ENCODE assay signal across 12 cellular contexts in genomic region chr1:220726634-220727033, GRCh38. TPM values are rescaled to one million over a fixed set of nuclear protein-coding genes. Genes with fewer than 3 reads are reported as not detected.
A peak's percentile ranks its signal among the peaks of the same experiment; 100 is the strongest.
DNase-seq lines count a peak whose midpoint lies in the region; ATAC-seq, FAIRE-seq and TF ChIP-seq lines count a peak whose summit lies in the region.
"Had no signal": no experiment of that assay in that cellular context is flagged by ENCODE, and none has a peak within 500 bp of the region (broad histone marks: within the 10 kb centered on the region; RNA-seq: fewer than 3 reads in every experiment).

No MANE protein-coding gene starts in this region.

- H3K4me3 ChIP-seq in HepG2 (replicated peaks in 1 of 3; ENCODE audit: insufficient read depth in 1 of 3, low read depth in 2 of 3, low read length in 3 of 3) (no peak overlapping the region), right lobe of liver (no peak overlapping the region), KMS-11 (IDR thresholded peaks at IDR 0.05; ENCODE audit: insufficient read depth, low read depth, low read length) (no peak overlapping the region), endodermal cell (ENCODE audit: low read length) (no peak overlapping the region), upper lobe of right lung (no peak overlapping the region), GM23248 (no peak overlapping the region)
- H3K4me3 ChIP-seq: BLaER1 treated with 17β-estradiol and CSF1 and Interleukin-3, amounts not matched to agents 10 nM and 100 nM; tibial artery had no signal

- BruUV-seq in HepG2 (replicated peaks; lab: Mats Ljungman, UMichigan), result no TSS peak

- no peaks in the 10 kb centered on the region for H3K27me3 Mint-ChIP-seq in endodermal cell (ENCODE audit: insufficient read depth)

- no peaks in the 10 kb centered on the region for H3K36me3 Mint-ChIP-seq in endodermal cell (ENCODE audit: low read depth)

- H3K79me2 ChIP-seq in HepG2 (ENCODE audit: insufficient read depth, low read length) (no peaks in the 10 kb centered on the region), KMS-11 (ENCODE audit: insufficient read depth, low read depth) (no peaks in the 10 kb centered on the region), GM23248 (ENCODE audit: insufficient read depth) (no peaks in the 10 kb centered on the region)

- H3K27me3 ChIP-seq in HepG2 (ENCODE audit: control insufficient read depth in 1 of 2, insufficient read depth in 2 of 2, low read length in 2 of 2), result 0 out of 5 replicates have a peak, but pooled peaks cover 0 to 2% of the 10 kb centered on the region in 2 experiments
- no peaks in the 10 kb centered on the region for H3K27me3 ChIP-seq in right lobe of liver
- H3K27me3 ChIP-seq in KMS-11 (ENCODE audit: insufficient read depth, low read depth), result no peaks in the 10 kb centered on the region
- H3K27me3 ChIP-seq in endodermal cell (ENCODE audit: control insufficient read depth, insufficient read depth, low read length, poor library complexity, severe bottlenecking), result no peaks in the 10 kb centered on the region
- H3K27me3 ChIP-seq in upper lobe of right lung, result no peaks in the 10 kb centered on the region
- H3K27me3 ChIP-seq in GM23248 (replicated peaks; ENCODE audit: insufficient read depth), result peaks cover 5% of the 10 kb centered on the region; the same call in 1 of the 2 replicates
- H3K27me3 ChIP-seq: BLaER1 treated with 17β-estradiol and CSF1 and Interleukin-3, amounts not matched to agents 10 nM and 100 nM had no signal

- no peaks in the 10 kb centered on the region for H3K9me2 ChIP-seq in GM23248 (ENCODE audit: insufficient read depth)

- no peak overlapping the region for H2AFZ ChIP-seq in HepG2 (ENCODE audit: low read length)
- no peak overlapping the region for H2AFZ ChIP-seq in KMS-11 (ENCODE audit: low read depth)
- no peak overlapping the region for H2AFZ ChIP-seq in GM23248

- TF ChIP-seq CTCF in HepG2 (CRISPR knock-in tag; IDR thresholded peaks at IDR 0.05) (peak; percentile 35), right lobe of liver (IDR thresholded peaks at IDR 0.05) (peak in 1 of 4 donors; percentile 12), KMS-11 (conservative IDR thresholded peaks at IDR 0.05; ENCODE audit: low read depth, low read length) (peak; percentile 61), endodermal cell (conservative IDR thresholded peaks at IDR 0.05) (peak; percentile 69), upper lobe of right lung (IDR thresholded peaks at IDR 0.05) (no peak)

- no peak for FAIRE-seq in HepG2 (lab: Jason Lieb, UNC)

- intact Hi-C loops in HepG2 (cut with micrococcal nuclease; ENCODE audit: unreplicated experiment), result no loop called here
- intact Hi-C loops in right lobe of liver (cut with DNase I), result no loop called here
- intact Hi-C loops in upper lobe of right lung (cut with DNase I), result no loop called here

- no peak overlapping the region for H3K4me2 ChIP-seq in HepG2 (ENCODE audit: low read depth, low read length)
- no peak overlapping the region for H3K4me2 ChIP-seq in KMS-11
- no peak overlapping the region for H3K4me2 ChIP-seq in GM23248 (ENCODE audit: unreplicated experiment)
- H3K4me2 ChIP-seq: BLaER1 treated with 17β-estradiol and CSF1 and Interleukin-3, amounts not matched to agents 10 nM and 100 nM had no signal

- TF ChIP-seq POLR2A in HepG2 (IDR thresholded peaks at IDR 0.05; ENCODE audit: insufficient read depth in 1 of 2, low read depth in 2 of 2, low read length in 2 of 2) (no peak), right lobe of liver (IDR thresholded peaks at IDR 0.05) (no peak)

- no peaks in the 10 kb centered on the region for H4K20me1 ChIP-seq in HepG2 (ENCODE audit: insufficient read depth, low read length)
- no peaks in the 10 kb centered on the region for H4K20me1 ChIP-seq in KMS-11 (ENCODE audit: insufficient read depth)
- H4K20me1 ChIP-seq in GM23248 (ENCODE audit: insufficient read depth), result no peaks in the 10 kb centered on the region
- H4K20me1 ChIP-seq: BLaER1 treated with 17β-estradiol and CSF1 and Interleukin-3, amounts not matched to agents 10 nM and 100 nM had no signal

- WGBS in HepG2 (ENCODE audit: low lambda C conversion rate), result 7% methylated on average over 3 of the region's 3 CpGs
- WGBS in right lobe of liver (ENCODE audit: insufficient coverage, low coverage, low lambda C conversion rate, missing lambda C conversion rate), result 88% methylated on average over 2 of the region's 3 CpGs
- 85 to 87% methylated on average over 3 of the region's 3 CpGs for WGBS in endodermal cell (ENCODE audit: insufficient coverage in 1 of 2, insufficient read length in 1 of 2), 2 experiments
- 46 to 60% methylated on average over 3 of the region's 3 CpGs for WGBS in GM23248 (ENCODE audit: low coverage in 1 of 2, low lambda C conversion rate in 2 of 2, missing lambda C conversion rate in 2 of 2), 2 experiments

- H3F3A ChIP-seq in GM23248 (ENCODE audit: insufficient read depth), result no peaks in the 10 kb centered on the region

- peak; percentile 67 for ATAC-seq in HepG2
- ATAC-seq in right lobe of liver, result no peak
- ATAC-seq in upper lobe of right lung, result peak; percentile 36
- ATAC-seq in GM18909 (IDR thresholded peaks at IDR 0.05; ENCODE audit: poor library complexity, unreplicated experiment), result no peak
- ATAC-seq: esophagus mucosa had no signal

- in situ Hi-C loops in HepG2 (cut with HindIII; ENCODE audit: extremely low pct_ligation_motif_present, low pct_unique_long_range_greater_than_20kb) (no loop called here), GM23248 (cut with MboI) (no loop called here)

- TF ChIP-seq EP300 in HepG2 (IDR thresholded peaks at IDR 0.05; ENCODE audit: low read depth in 2 of 2, low read length in 2 of 2) (no peak), HepG2 (CRISPR knock-in tag; IDR thresholded peaks at IDR 0.05; ENCODE audit: borderline replicate concordance) (no peak)

- no peak overlapping the region for H3K4me3 Mint-ChIP-seq in endodermal cell

- H3K27ac ChIP-seq in HepG2 (ENCODE audit: extremely low read length, insufficient read depth, low read length) (no peak overlapping the region), right lobe of liver (no peak overlapping the region), KMS-11 (no peak overlapping the region), endodermal cell (ENCODE audit: low read depth, low read length) (no peak overlapping the region), upper lobe of right lung (no peak overlapping the region), GM23248 (no peak overlapping the region)
- H3K27ac ChIP-seq: BLaER1 treated with 17β-estradiol and CSF1 and Interleukin-3, amounts not matched to agents 10 nM and 100 nM; tibial artery had no signal

- TF ChIP-seq RAD21 in HepG2 (CRISPR knock-in tag; IDR thresholded peaks at IDR 0.05), result no peak

- no peak overlapping the region for H3K27ac Mint-ChIP-seq in endodermal cell

- H3K36me3 ChIP-seq in HepG2 (replicated peaks in 1 of 2; ENCODE audit: control insufficient read depth in 1 of 2, insufficient read depth in 2 of 2, low read length in 2 of 2), result no peaks in the 10 kb centered on the region
- H3K36me3 ChIP-seq in right lobe of liver, result no peaks in the 10 kb centered on the region
- H3K36me3 ChIP-seq in KMS-11 (ENCODE audit: insufficient read depth), result no peaks in the 10 kb centered on the region
- no peaks in the 10 kb centered on the region for H3K36me3 ChIP-seq in endodermal cell (ENCODE audit: control insufficient read depth, insufficient read depth, low read length)
- H3K36me3 ChIP-seq in upper lobe of right lung, result no peaks in the 10 kb centered on the region
- H3K36me3 ChIP-seq in GM23248 (ENCODE audit: low read depth), result no peaks in the 10 kb centered on the region
- H3K36me3 ChIP-seq: BLaER1 treated with 17β-estradiol and CSF1 and Interleukin-3, amounts not matched to agents 10 nM and 100 nM; tibial artery had no signal

- CTCF ChIA-PET in HepG2 (lab: Yijun Ruan, JAX; ENCODE audit: low intra/inter-chr PET ratio, low total read pairs), result no interaction called here

- H3K9ac ChIP-seq in HepG2 (ENCODE audit: insufficient read depth, low read depth, low read length) (no peak overlapping the region), KMS-11 (no peak overlapping the region), endodermal cell (ENCODE audit: extremely low read depth, low read length, poor library complexity, severe bottlenecking) (no peak overlapping the region), GM23248 (no peak overlapping the region)
- H3K9ac ChIP-seq: BLaER1 treated with 17β-estradiol and CSF1 and Interleukin-3, amounts not matched to agents 10 nM and 100 nM had no signal

- DNase-seq in HepG2 (ENCODE audit: low spot score) (no peak), right lobe of liver (no peak), endodermal cell (peak; percentile 68), upper lobe of right lung (no peak), NCI-H2107 (lab: John Stamatoyannopoulos, UW) (no peak), GM23248 (no peak)
- DNase-seq: T-helper 1 cell, tibial artery had no signal

- no peaks in the 10 kb centered on the region for H3K9me3 Mint-ChIP-seq in endodermal cell

- POLR2A ChIA-PET in HepG2 (lab: Yijun Ruan, JAX), result no interaction called here

- H3K4me1 ChIP-seq in HepG2 (ENCODE audit: insufficient read depth, low read length), result 0 out of 2 replicates have a peak, but pooled peaks cover 7% of the 10 kb centered on the region
- H3K4me1 ChIP-seq in right lobe of liver, result peaks cover 0 to 12% (median 2%) of the 10 kb centered on the region in 4 donors
- H3K4me1 ChIP-seq in KMS-11 (ENCODE audit: low read depth, poor library complexity, severe bottlenecking), result no peaks in the 10 kb centered on the region
- no peaks in the 10 kb centered on the region for H3K4me1 ChIP-seq in endodermal cell (ENCODE audit: control insufficient read depth, insufficient read depth, low read length)
- no peaks in the 10 kb centered on the region for H3K4me1 ChIP-seq in upper lobe of right lung
- H3K4me1 ChIP-seq in GM23248 (ENCODE audit: insufficient read depth), result no peaks in the 10 kb centered on the region
- H3K4me1 ChIP-seq: BLaER1 treated with 17β-estradiol and CSF1 and Interleukin-3, amounts not matched to agents 10 nM and 100 nM; tibial artery had no signal

- H3K9me3 ChIP-seq in HepG2 (ENCODE audit: low read length), result no peaks in the 10 kb centered on the region
- no peaks in the 10 kb centered on the region for H3K9me3 ChIP-seq in right lobe of liver
- H3K9me3 ChIP-seq in endodermal cell (ENCODE audit: control insufficient read depth, low read length), result no peaks in the 10 kb centered on the region
- no peaks in the 10 kb centered on the region for H3K9me3 ChIP-seq in upper lobe of right lung
- no peaks in the 10 kb centered on the region for H3K9me3 ChIP-seq in GM23248 (ENCODE audit: low read depth)
- H3K9me3 ChIP-seq: tibial artery had no signal

- peaks cover 4% of the 10 kb centered on the region for H3K4me1 Mint-ChIP-seq in endodermal cell

RNA-seq across cellular contexts. Expression of gene MTARC2, which starts 21.5 kb away (rescaled TPM):
- total RNA-seq in HepG2 (2016; rRNA removed; fragmentation: Illumina TruSeq; extraction: Trizol) (4.7 and 10.1 TPM in 2 replicates), right lobe of liver (100 to 1,000 TPM in 3 of 6 experiments, 10 to 100 TPM in 3; 41.8 to 140 (median 86.6) TPM), endodermal cell (10 to 100 TPM; 12.3 to 14.5 TPM), upper lobe of right lung (58.6 TPM)
- 3.8 and 5.3 TPM in 2 replicates for total RNA-seq in HepG2 (2016; cell fraction: cytosol; rRNA removed; fragmentation: Illumina TruSeq; extraction: Trizol; ENCODE audit: low read depth)
- 5.8 and 12.4 TPM in 2 replicates for total RNA-seq in HepG2 (2016; cell fraction: insoluble cytoplasmic fraction; rRNA removed; fragmentation: Illumina TruSeq; extraction: Trizol)
- 3.3 and 3.6 TPM in 2 replicates for total RNA-seq in HepG2 (2016; cell fraction: membrane; rRNA removed; fragmentation: Illumina TruSeq; extraction: Trizol)
- total RNA-seq in HepG2 (2016; cell fraction: nucleus; rRNA removed; fragmentation: Illumina TruSeq; extraction: Trizol), result 12.5 and 15.1 TPM in 2 replicates
- polyA plus RNA-seq in HepG2 (2011; rRNA removed) (8.5 and 13.6 TPM in 2 replicates), GM23248 (2016; fragmentation: Nextera tagmentation; extraction: Ambion mirVana) (4.0 and 4.8 TPM in 2 replicates)
- polyA plus RNA-seq in HepG2 (2011; cell fraction: cytosol; rRNA removed), result 4.1 and 4.6 TPM in 2 replicates
- polyA plus RNA-seq in HepG2 (2011; cell fraction: nucleus; rRNA removed), result 31.2 and 40.2 TPM in 2 replicates
- polyA plus RNA-seq in HepG2 (2012), result 7.1 and 10.6 TPM in 2 replicates
- polyA plus RNA-seq in HepG2 (2016; cell fraction: cytosol; fragmentation: Illumina TruSeq; extraction: Trizol; ENCODE audit: low read depth), result 0.75 and 1.5 TPM in 2 replicates
- 5.2 and 6.9 TPM in 2 replicates for polyA plus RNA-seq in HepG2 (2016; cell fraction: insoluble cytoplasmic fraction; fragmentation: Illumina TruSeq; extraction: Trizol; ENCODE audit: low read depth)
- 1.3 and 2.5 TPM in 2 replicates for polyA plus RNA-seq in HepG2 (2016; cell fraction: membrane; fragmentation: Illumina TruSeq; extraction: Trizol; ENCODE audit: low read depth)
- 31.0 and 32.3 TPM in 2 replicates for polyA plus RNA-seq in HepG2 (2016; cell fraction: nucleus; fragmentation: Illumina TruSeq; extraction: Trizol; ENCODE audit: insufficient read depth, low read depth)
- polyA minus RNA-seq in HepG2 (2011; rRNA and poly(A)+ RNA removed; ENCODE audit: low replicate concordance), result 11.1 and 13.8 TPM in 2 replicates
- 4.9 and 5.2 TPM in 2 replicates for polyA minus RNA-seq in HepG2 (2011; cell fraction: cytosol; rRNA and poly(A)+ RNA removed)
- 15.8 and 19.9 TPM in 2 replicates for polyA minus RNA-seq in HepG2 (2011; cell fraction: nucleus; rRNA and poly(A)+ RNA removed)
- polyA plus RNA-seq in endodermal cell (2013, experiment 1 of 2), result 3.0 TPM
- 3.4 TPM for polyA plus RNA-seq in endodermal cell (2013, experiment 2 of 2)
- total RNA-seq in GM23248 (2014; rRNA removed; shearing (Covaris generic)), result 0.13 and 1.9 TPM in 2 replicates

RNA-seq across cellular contexts. Expression of gene C1orf115, which starts 36.5 kb away (rescaled TPM):
- total RNA-seq in HepG2 (2016; rRNA removed; fragmentation: Illumina TruSeq; extraction: Trizol), result 85.9 and 86.7 TPM in 2 replicates
- total RNA-seq in HepG2 (2016; cell fraction: cytosol; rRNA removed; fragmentation: Illumina TruSeq; extraction: Trizol; ENCODE audit: low read depth), result 13.1 and 13.7 TPM in 2 replicates
- total RNA-seq in HepG2 (2016; cell fraction: insoluble cytoplasmic fraction; rRNA removed; fragmentation: Illumina TruSeq; extraction: Trizol), result 83.6 and 85.7 TPM in 2 replicates
- 59.6 and 65.3 TPM in 2 replicates for total RNA-seq in HepG2 (2016; cell fraction: membrane; rRNA removed; fragmentation: Illumina TruSeq; extraction: Trizol)
- total RNA-seq in HepG2 (2016; cell fraction: nucleus; rRNA removed; fragmentation: Illumina TruSeq; extraction: Trizol), result 36.7 and 42.7 TPM in 2 replicates
- 25.2 and 30.9 TPM in 2 replicates for polyA plus RNA-seq in HepG2 (2011; rRNA removed)
- 27.9 and 36.1 TPM in 2 replicates for polyA plus RNA-seq in HepG2 (2011; cell fraction: cytosol; rRNA removed)
- polyA plus RNA-seq in HepG2 (2011; cell fraction: nucleus; rRNA removed), result 10.3 and 15.5 TPM in 2 replicates
- 25.0 and 26.1 TPM in 2 replicates for polyA plus RNA-seq in HepG2 (2012)
- polyA plus RNA-seq in HepG2 (2016; cell fraction: cytosol; fragmentation: Illumina TruSeq; extraction: Trizol; ENCODE audit: low read depth), result 8.3 and 8.7 TPM in 2 replicates
- polyA plus RNA-seq in HepG2 (2016; cell fraction: insoluble cytoplasmic fraction; fragmentation: Illumina TruSeq; extraction: Trizol; ENCODE audit: low read depth), result 89.4 and 93.3 TPM in 2 replicates
- polyA plus RNA-seq in HepG2 (2016; cell fraction: membrane; fragmentation: Illumina TruSeq; extraction: Trizol; ENCODE audit: low read depth), result 38.6 and 42.0 TPM in 2 replicates
- polyA plus RNA-seq in HepG2 (2016; cell fraction: nucleus; fragmentation: Illumina TruSeq; extraction: Trizol; ENCODE audit: insufficient read depth, low read depth), result 58.5 and 59.9 TPM in 2 replicates
- polyA minus RNA-seq in HepG2 (2011; rRNA and poly(A)+ RNA removed; ENCODE audit: low replicate concordance), result 26.7 TPM in 1 of 2 replicates, not detected in the other
- polyA minus RNA-seq in HepG2 (2011; cell fraction: cytosol; rRNA and poly(A)+ RNA removed), result 14.8 and 19.3 TPM in 2 replicates
- 8.0 and 10.9 TPM in 2 replicates for polyA minus RNA-seq in HepG2 (2011; cell fraction: nucleus; rRNA and poly(A)+ RNA removed)
- total RNA-seq in right lobe of liver, result 10 to 100 TPM; 45.2 to 65.9 (median 50.8) TPM
- 10 to 100 TPM in 1 of 2 donors, 1 to 10 TPM in 1; 7.5 to 11.5 TPM for total RNA-seq in endodermal cell
- polyA plus RNA-seq in endodermal cell (2013, experiment 1 of 2), result 2.8 TPM
- polyA plus RNA-seq in endodermal cell (2013, experiment 2 of 2), result 2.6 TPM
- total RNA-seq in upper lobe of right lung, result 35.3 TPM
- 0.76 and 1.9 TPM in 2 replicates for total RNA-seq in GM23248 (2014; rRNA removed; shearing (Covaris generic))
- polyA plus RNA-seq in GM23248 (2016; fragmentation: Nextera tagmentation; extraction: Ambion mirVana), result 0.58 and 0.83 TPM in 2 replicates

Comparison
In these comparisons a context has a peak if more than half of its experiments do, and no peak if none do; other contexts are left out.
1. ATAC-seq: peak in HepG2 (single experiment) and upper lobe of right lung (single experiment); none in right lobe of liver (0 of 4) and GM18909 (single experiment).